14 cellular contexts compared by ENCODE assay signal in genomic region chr9:88772602-88773001, GRCh38.
"Had no signal": no experiment of that assay in that cellular context is flagged by ENCODE, and none has a peak within 500 bp of the region (broad histone marks: within the 10 kb centered on the region; RNA-seq: fewer than 3 reads in every experiment).

No MANE protein-coding gene starts in this region.

- H3K9me3 ChIP-seq: colonic mucosa, esophagus squamous epithelium, pancreas, sigmoid colon, thoracic aorta had no signal

- DNase-seq: activated CD4-positive, alpha-beta T cell treated with anti-CD3 and anti-CD28 coated beads, Interleukin-2, amount 50 U/mL, for 4 hours; activated naive CD4-positive, alpha-beta T cell treated with Interleukin-2 at 50 U/mL for 16 hours; aorta; colonic mucosa; esophagus squamous epithelium; foreskin fibroblast; pancreas; sigmoid colon; SW 1271 had no signal

- H3K4me3 ChIP-seq: colonic mucosa, esophagus squamous epithelium, pancreas, sigmoid colon, thoracic aorta had no signal

- H3K9me3 Mint-ChIP-seq: activated T-helper 17 cell treated with anti-CD3 and anti-CD28 coated beads, Interleukin-2, amount 50 U/mL, for 72 hours; stimulated activated effector memory CD8-positive, alpha-beta T cell treated with anti-CD3 and anti-CD28 coated beads, Interleukin-12 subunit alpha, Interleukin-12 subunit beta, amount 100 ng/mL, for 72 hours had no signal

- H3K27ac ChIP-seq: colonic mucosa, esophagus squamous epithelium, pancreas, sigmoid colon, thoracic aorta had no signal

- ATAC-seq: activated CD4-positive, CD25-positive, alpha-beta regulatory T cell treated with anti-CD3 and anti-CD28 coated beads, Interleukin-2, amount 50 U/mL, for 24 hours; activated T-helper 17 cell treated with anti-CD3 and anti-CD28 coated beads, Interleukin-2, amount 50 U/mL, for 72 hours; pancreas; stimulated activated effector memory CD8-positive, alpha-beta T cell treated with anti-CD3 and anti-CD28 coated beads, Interleukin-12 subunit alpha, Interleukin-12 subunit beta, amount 100 ng/mL, for 72 hours had no signal

- H3K36me3 ChIP-seq: colonic mucosa, esophagus squamous epithelium, pancreas, sigmoid colon, thoracic aorta had no signal

- H3K4me1 ChIP-seq: colonic mucosa, pancreas had no signal

- H3K27ac Mint-ChIP-seq: activated T-helper 17 cell treated with anti-CD3 and anti-CD28 coated beads, Interleukin-2, amount 50 U/mL, for 72 hours; stimulated activated effector memory CD8-positive, alpha-beta T cell treated with anti-CD3 and anti-CD28 coated beads, Interleukin-12 subunit alpha, Interleukin-12 subunit beta, amount 100 ng/mL, for 72 hours had no signal

- H3K4me3 Mint-ChIP-seq: activated T-helper 17 cell treated with anti-CD3 and anti-CD28 coated beads, Interleukin-2, amount 50 U/mL, for 72 hours; mesothelial cell of epicardium; stimulated activated effector memory CD8-positive, alpha-beta T cell treated with anti-CD3 and anti-CD28 coated beads, Interleukin-12 subunit alpha, Interleukin-12 subunit beta, amount 100 ng/mL, for 72 hours had no signal

- H3K36me3 Mint-ChIP-seq: mesothelial cell of epicardium; stimulated activated effector memory CD8-positive, alpha-beta T cell treated with anti-CD3 and anti-CD28 coated beads, Interleukin-12 subunit alpha, Interleukin-12 subunit beta, amount 100 ng/mL, for 72 hours had no signal

- H3K27me3 ChIP-seq: colonic mucosa, esophagus squamous epithelium, pancreas, sigmoid colon had no signal

- H3K4me1 Mint-ChIP-seq: activated T-helper 17 cell treated with anti-CD3 and anti-CD28 coated beads, Interleukin-2, amount 50 U/mL, for 72 hours; stimulated activated effector memory CD8-positive, alpha-beta T cell treated with anti-CD3 and anti-CD28 coated beads, Interleukin-12 subunit alpha, Interleukin-12 subunit beta, amount 100 ng/mL, for 72 hours had no signal
